Comparison of ENCODE assay signal across 7 cellular contexts in the genomic region with DNA sequence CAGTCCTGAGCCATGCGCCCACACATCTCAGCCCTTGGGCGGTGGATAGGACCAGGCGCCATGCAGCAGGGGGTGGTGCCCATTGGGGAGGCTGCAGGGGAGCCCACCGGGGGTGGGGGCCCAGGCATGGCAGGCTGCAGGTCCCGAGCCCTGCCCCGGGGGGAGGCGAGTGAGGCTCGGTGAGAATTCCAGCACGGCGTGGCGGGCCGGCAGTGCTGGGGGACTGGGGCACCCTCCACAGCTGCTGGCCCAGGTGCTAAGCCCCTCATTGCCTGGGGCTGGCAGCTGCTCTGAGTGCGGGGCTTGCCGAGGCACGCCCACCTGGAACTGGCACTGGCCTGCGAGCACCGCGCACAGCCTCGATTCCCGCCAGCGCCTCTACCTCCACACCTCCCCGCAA.
"Had no signal": no experiment of that assay in that cellular context is flagged by ENCODE, and none has a peak within 500 bp of the region (broad histone marks: within the 10 kb centered on the region; RNA-seq: fewer than 3 reads in every experiment).

No MANE protein-coding gene starts in this region.

- DNase-seq: GM23248, GOT3, H7, HFFc6, IMR-90 had no signal

- H3K27ac ChIP-seq: GM23248 had no signal

- H3K27ac Mint-ChIP-seq: HFFc6 had no signal

- H3K4me3 ChIP-seq: GM23248, HAP-1 had no signal

- H3K4me3 Mint-ChIP-seq: HFFc6 had no signal

- H3K36me3 ChIP-seq: HAP-1 had no signal

- ATAC-seq: HCT116 had no signal
